10 cellular contexts compared by ENCODE assay signal in genomic region chr17:19544366-19544765, GRCh38. TPM values are rescaled to one million over a fixed set of nuclear protein-coding genes. Genes with fewer than 3 reads are reported as not detected.
"Had no signal": no experiment of that assay in that cellular context is flagged by ENCODE, and none has a peak within 500 bp of the region (broad histone marks: within the 10 kb centered on the region; RNA-seq: fewer than 3 reads in every experiment).

No MANE protein-coding gene starts in this region.

- H3K27ac Mint-ChIP-seq: HFFc6 had no signal

- H3K4me3 Mint-ChIP-seq: HFFc6, IgD-negative memory B cell had no signal

- ATAC-seq: HCT116, HepG2 had no signal

- H3K36me3 ChIP-seq: HAP-1 had no signal

- DNase-seq: GOT3, H7, HFFc6 had no signal

- H3K9me3 ChIP-seq: HAP-1 had no signal

- H3K4me3 ChIP-seq: GM23248, HAP-1 had no signal

- H3K4me1 ChIP-seq: HAP-1 had no signal

- H3K9me3 Mint-ChIP-seq: HFFc6, IgD-negative memory B cell had no signal

- H3K27ac ChIP-seq: GM23248, HL-60 had no signal

RNA-seq across cellular contexts. Expression of gene SLC47A1, which starts 10.7 kb away (rescaled TPM):
- total RNA-seq: HT1080 had no signal
- polyA plus RNA-seq: IgD-negative memory B cell had no signal
